8 cellular contexts compared by ENCODE assay signal in genomic region chr17:63774141-63774981, GRCh38. TPM values are rescaled to one million over a fixed set of nuclear protein-coding genes. Genes with fewer than 3 reads are reported as not detected.
A peak's percentile ranks its signal among the peaks of the same experiment; 100 is the strongest.
DNase-seq lines count a peak whose midpoint lies in the region; ATAC-seq and TF ChIP-seq lines count a peak whose summit lies in the region.

TSS of gene DDX42 (plus strand) at chr17:63774170. CDS start at chr17:63787050, 12,880 bp downstream.

- 0% methylated on average over 29 to 58 of the region's 67 CpGs for WGBS in tibial nerve, 2 donors

- H3K9me3 ChIP-seq in tibial nerve = no peaks in the 10 kb centered on the region

- TF ChIP-seq CTCF in GM12864 (IDR thresholded peaks at IDR 0.05; ENCODE audit: low read depth, low read length, missing control alignments) (no peak), natural killer cell (IDR thresholded peaks at IDR 0.05) (no peak), tibial nerve (IDR thresholded peaks at IDR 0.05) (no peak)

- H3K4me3 ChIP-seq in GM12864 (ENCODE audit: low read depth, low read length) = peak within 1 kb of the TSS; percentile 97
- H3K4me3 ChIP-seq in tibial nerve = peak within 1 kb of the TSS; percentile 71 to 99 (median 92)

- H3K9me3 Mint-ChIP-seq in activated T-cell treated with anti-CD3 and anti-CD28 coated beads, Interleukin-2, amount 50 U/mL, for 72 hours = no peaks in the 10 kb centered on the region
- no peaks in the 10 kb centered on the region for H3K9me3 Mint-ChIP-seq in natural killer cell

- H3K27me3 Mint-ChIP-seq in activated T-cell treated with anti-CD3 and anti-CD28 coated beads, Interleukin-2, amount 50 U/mL, for 72 hours (ENCODE audit: low read depth) = no peaks in the 10 kb centered on the region
- no peaks in the 10 kb centered on the region for H3K27me3 Mint-ChIP-seq in natural killer cell (ENCODE audit: low read depth in 2 of 2)

- TF ChIP-seq EP300 in tibial nerve (IDR thresholded peaks at IDR 0.05) = no peak

- DNase-seq in GM12864 (ENCODE audit: low read depth) (no peak), HEK293T (ENCODE audit: extremely low spot score) (peak; percentile 46), NCI-H524 (lab: John Stamatoyannopoulos, UW) (peak; percentile 59 to 67), fibroblast of gingiva (ENCODE audit: low read depth) (peak; percentile 54), natural killer cell (no peak), tibial nerve (ENCODE audit: low spot score in 2 of 2) (peak in 1 of 2 donors; percentile 76)
- DNase-seq in activated T-cell treated with anti-CD3 and anti-CD28 coated beads, Interleukin-2, amount 50 U/mL, for 72 hours = peak in 1 of 2 donors; percentile 92

- peak within 1 kb of the TSS; percentile 91 to 99 (median 94) for H3K27ac ChIP-seq in tibial nerve

- CTCF ChIA-PET in HEK293T (lab: Yijun Ruan, JAX) = no interaction called here

- H3K4me1 ChIP-seq in tibial nerve = peaks cover 0 to 78% (median 29%) of the 10 kb centered on the region in 4 donors

- peak in 1 of 2 donors; percentile 9 for TF ChIP-seq POLR2A in tibial nerve (IDR thresholded peaks at IDR 0.05)

- intact Hi-C loops in natural killer cell (cut with micrococcal nuclease) = loop anchor here (5.0 kb wide), 2 partner anchors 152 to 733 kb away; partner anchors contain the start of genes CEP95, DDX5 and MAP3K3

- peak in 1 of 2 donors; percentile 11 for ATAC-seq in activated T-cell treated with anti-CD3 and anti-CD28 coated beads, Interleukin-2, amount 50 U/mL, for 72 hours (replicated peaks in 1 of 2)
- ATAC-seq in natural killer cell = peak; percentile 3 to 11 (median 9)
- ATAC-seq in HG02678 (IDR thresholded peaks at IDR 0.05; ENCODE audit: unreplicated experiment) = no peak

- no peaks in the 10 kb centered on the region for H3K27me3 ChIP-seq in tibial nerve

- peaks cover 63% of the 10 kb centered on the region for H3K4me1 Mint-ChIP-seq in activated T-cell treated with anti-CD3 and anti-CD28 coated beads, Interleukin-2, amount 50 U/mL, for 72 hours (ENCODE audit: low read depth)
- peaks cover 51 to 62% of the 10 kb centered on the region in 2 donors for H3K4me1 Mint-ChIP-seq in natural killer cell

- H3K36me3 Mint-ChIP-seq in activated T-cell treated with anti-CD3 and anti-CD28 coated beads, Interleukin-2, amount 50 U/mL, for 72 hours (ENCODE audit: insufficient read depth in 2 of 2) = peaks cover 10 to 20% of the 10 kb centered on the region in 2 donors
- no peaks in the 10 kb centered on the region for H3K36me3 Mint-ChIP-seq in natural killer cell

- H3K4me3 Mint-ChIP-seq in activated T-cell treated with anti-CD3 and anti-CD28 coated beads, Interleukin-2, amount 50 U/mL, for 72 hours = peak within 1 kb of the TSS; percentile 97
- H3K4me3 Mint-ChIP-seq in natural killer cell = peak within 1 kb of the TSS; percentile 95

- peaks cover 0 to 3% (median 0%) of the 10 kb centered on the region in 3 donors for H3K36me3 ChIP-seq in tibial nerve

- peak within 1 kb of the TSS; percentile 90 for H3K27ac Mint-ChIP-seq in activated T-cell treated with anti-CD3 and anti-CD28 coated beads, Interleukin-2, amount 50 U/mL, for 72 hours
- H3K27ac Mint-ChIP-seq in natural killer cell = peak within 1 kb of the TSS; percentile 98 to 99

- POLR2A ChIA-PET in HEK293T (lab: Yijun Ruan, JAX) = interaction anchor here (0.7 to 4.0 kb wide), 41 partner anchors 9 to 271 kb away, joined by 3 to 52 read pairs (median 6); partner anchors contain the start of genes FTSJ3, LIMD2, PSMC5 and SMARCD2

TF ChIP-seq in HEK293T, 16 proteins besides CTCF, POLR2A, EP300 and RAD21:
- TF ChIP-seq LEF1 (IDR thresholded peaks at IDR 0.05; ENCODE audit: borderline replicate concordance) = no peak
- TF ChIP-seq SP1 (IDR thresholded peaks at IDR 0.05) = no peak
- TF ChIP-seq NFRKB (IDR thresholded peaks at IDR 0.05) = no peak
- no peak for TF ChIP-seq HDGF (IDR thresholded peaks at IDR 0.05; ENCODE audit: borderline replicate concordance)
- no peak for TF ChIP-seq FOXM1 (IDR thresholded peaks at IDR 0.05; ENCODE audit: borderline replicate concordance)
- no peak for TF ChIP-seq TARDBP (IDR thresholded peaks at IDR 0.05)
- no peak for TF ChIP-seq FOXK2 (IDR thresholded peaks at IDR 0.05)
- TF ChIP-seq BHLHE40 (IDR thresholded peaks at IDR 0.05; ENCODE audit: borderline replicate concordance) = no peak
- TF ChIP-seq FOXA1 (IDR thresholded peaks at IDR 0.05) = no peak
- no peak for TF ChIP-seq CTBP1 (IDR thresholded peaks at IDR 0.05; ENCODE audit: borderline replicate concordance)
- TF ChIP-seq L3MBTL2 (conservative IDR thresholded peaks at IDR 0.05) = no peak
- TF ChIP-seq, protein P1, sequence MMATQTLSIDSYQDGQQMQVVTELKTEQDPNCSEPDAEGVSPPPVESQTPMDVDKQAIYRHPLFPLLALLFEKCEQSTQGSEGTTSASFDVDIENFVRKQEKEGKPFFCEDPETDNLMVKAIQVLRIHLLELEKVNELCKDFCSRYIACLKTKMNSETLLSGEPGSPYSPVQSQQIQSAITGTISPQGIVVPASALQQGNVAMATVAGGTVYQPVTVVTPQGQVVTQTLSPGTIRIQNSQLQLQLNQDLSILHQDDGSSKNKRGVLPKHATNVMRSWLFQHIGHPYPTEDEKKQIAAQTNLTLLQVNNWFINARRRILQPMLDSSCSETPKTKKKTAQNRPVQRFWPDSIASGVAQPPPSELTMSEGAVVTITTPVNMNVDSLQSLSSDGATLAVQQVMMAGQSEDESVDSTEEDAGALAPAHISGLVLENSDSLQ (IDR thresholded peaks at IDR 0.05) = no peak
- no peak for TF ChIP-seq ARNT (IDR thresholded peaks at IDR 0.05)
- no peak for TF ChIP-seq ZNF384 (IDR thresholded peaks at IDR 0.05)
- TF ChIP-seq ELF4 (IDR thresholded peaks at IDR 0.05) = no peak
- no peak for TF ChIP-seq SUZ12 (IDR thresholded peaks at IDR 0.05)

RNA-seq across cellular contexts. Expression of gene DDX42, which starts in this region (rescaled TPM):
- total RNA-seq in activated T-cell treated with anti-CD3 and anti-CD28 coated beads, Interleukin-2, amount 50 U/mL, for 72 hours = 100 to 1,000 TPM; 112 to 114 TPM
- total RNA-seq in natural killer cell (100 to 1,000 TPM in 2 of 3 donors, 10 to 100 TPM in 1; 80.1 to 127 (median 110) TPM), tibial nerve (100 to 1,000 TPM; 106 to 154 (median 123) TPM)

Comparison
In these comparisons a context has a peak if more than half of its experiments do, and no peak if none do; other contexts are left out.
1. DNase-seq: peak in HEK293T (single experiment), NCI-H524 (2 of 2) and fibroblast of gingiva (single experiment); none in GM12864 (single experiment) and natural killer cell (single experiment).